Comparison of ENCODE assay signal across 34 cellular contexts in genomic region chr17:15026088-15026487, GRCh38.
A peak's percentile ranks its signal among the peaks of the same experiment; 100 is the strongest.
DNase-seq lines count a peak whose midpoint lies in the region; ATAC-seq, FAIRE-seq and TF ChIP-seq lines count a peak whose summit lies in the region.
"Had no signal": no experiment of that assay in that cellular context is flagged by ENCODE, and none has a peak within 500 bp of the region (broad histone marks: within the 10 kb centered on the region; RNA-seq: fewer than 3 reads in every experiment).

No MANE protein-coding gene starts in this region.

- no peak overlapping the region for H4K8ac ChIP-seq in IMR-90 (ENCODE audit: low read depth in 2 of 2, low read length in 2 of 2)

- TF ChIP-seq EP300 in HepG2 (IDR thresholded peaks at IDR 0.05; ENCODE audit: low read depth in 2 of 2, low read length in 2 of 2) (no peak), HepG2 (CRISPR knock-in tag; IDR thresholded peaks at IDR 0.05; ENCODE audit: borderline replicate concordance) (no peak), A549 (IDR thresholded peaks at IDR 0.05) (no peak), K562 (IDR thresholded peaks at IDR 0.05; ENCODE audit: low read length) (no peak)

- H3K9ac ChIP-seq in HepG2 (ENCODE audit: insufficient read depth, low read depth, low read length): no peak overlapping the region
- H3K9ac ChIP-seq in IMR-90 (ENCODE audit: low read depth, low read length): no peak overlapping the region
- no peak overlapping the region for H3K9ac ChIP-seq in K562 (ENCODE audit: insufficient read depth in 1 of 2, low read depth in 2 of 2, low read length in 2 of 2)
- H3K9ac ChIP-seq: BLaER1; BLaER1 treated with 17β-estradiol and CSF1 and Interleukin-3, amounts not matched to agents 10 nM and 100 nM had no signal

- TF ChIP-seq POLR2A in HepG2 (IDR thresholded peaks at IDR 0.05; ENCODE audit: insufficient read depth in 1 of 2, low read depth in 2 of 2, low read length in 2 of 2): no peak
- no peak for TF ChIP-seq POLR2A in right lobe of liver (IDR thresholded peaks at IDR 0.05)
- TF ChIP-seq POLR2A in A549 (IDR thresholded peaks at IDR 0.05; ENCODE audit: low read length): no peak
- no peak for TF ChIP-seq POLR2A in IMR-90 (IDR thresholded peaks at IDR 0.05; ENCODE audit: low read depth, low read length)
- TF ChIP-seq POLR2A in K562 (conservative IDR thresholded peaks at IDR 0.05): no peak

- H2AK9ac ChIP-seq in IMR-90 (replicated peaks; ENCODE audit: low read depth, low read length, poor library complexity): no peak overlapping the region

- in situ Hi-C loops in HepG2 (cut with HindIII; ENCODE audit: extremely low pct_ligation_motif_present, low pct_unique_long_range_greater_than_20kb): no loop called here
- in situ Hi-C loops in IMR-90 (cut with MboI; ENCODE audit: low sequenced_read_pairs): no loop called here
- in situ Hi-C loops in K562 (cut with MboI): no loop called here

- H2AFZ ChIP-seq in HepG2 (ENCODE audit: low read length): no peak overlapping the region
- H2AFZ ChIP-seq in IMR-90 (replicated peaks; ENCODE audit: low read length, poor library complexity): no peak overlapping the region
- H2AFZ ChIP-seq in K562 (ENCODE audit: low read depth, low read length): no peak overlapping the region

- CTCF ChIA-PET in HepG2 (lab: Yijun Ruan, JAX; ENCODE audit: low intra/inter-chr PET ratio, low total read pairs): no interaction called here
- CTCF ChIA-PET in A549 (lab: Yijun Ruan, JAX): no interaction called here
- CTCF ChIA-PET in IMR-90 (lab: Yijun Ruan, JAX): no interaction called here
- CTCF ChIA-PET in K562 (lab: Yijun Ruan, JAX; ENCODE audit: low intra/inter-chr PET ratio): no interaction called here

- H3K56ac ChIP-seq in IMR-90 (ENCODE audit: extremely low read depth, insufficient read depth, low read length): no peak overlapping the region

- DNase-seq in HepG2 (ENCODE audit: low spot score): no peak
- no peak for DNase-seq in right lobe of liver
- no peak for DNase-seq in A549 (ENCODE audit: low read depth in 1 of 2, low spot score in 1 of 2)
- no peak for DNase-seq in IMR-90
- DNase-seq in K562 (ENCODE audit: extremely low read depth in 1 of 4, low spot score in 3 of 4): no peak
- no peak for DNase-seq in RCC 7860 (ENCODE audit: low spot score)
- DNase-seq in heart right ventricle: no peak
- DNase-seq: 8988T; ACHN; AML-193; BE2C; C1 segment of cervical spinal cord; Caco-2; Calu3; CD4-positive, alpha-beta memory T cell; CD4-positive, alpha-beta T cell; CD4-positive, CD25-positive, alpha-beta regulatory T cell; CD8-positive, alpha-beta memory T cell; CD8-positive, alpha-beta T cell; COR-L47; DMS 273 treated with DMSO at 0.1 percent for 48 hours; DMS153; DMS53; DMS79; DMS79 treated with DMSO at 0.1 percent for 48 hours; DND-41; EL had no signal

- TF ChIP-seq RAD21 in HepG2 (CRISPR knock-in tag; IDR thresholded peaks at IDR 0.05) (no peak), A549 (conservative IDR thresholded peaks at IDR 0.05 in 1 of 2, IDR thresholded peaks at IDR 0.05 in 1 of 2) (no peak), IMR-90 (IDR thresholded peaks at IDR 0.05; ENCODE audit: low read length) (no peak), K562 (CRISPR knock-in tag; conservative IDR thresholded peaks at IDR 0.05 in 1 of 2, IDR thresholded peaks at IDR 0.05 in 1 of 2) (no peak)

- intact Hi-C loops in HepG2 (cut with micrococcal nuclease; ENCODE audit: unreplicated experiment): no loop called here
- intact Hi-C loops in right lobe of liver (cut with DNase I): no loop called here
- intact Hi-C loops in IMR-90 (cut with micrococcal nuclease): no loop called here
- intact Hi-C loops in K562 (cut with micrococcal nuclease): no loop called here
- intact Hi-C loops in heart right ventricle (cut with DNase I): no loop called here

- H3K36me3 ChIP-seq in HepG2 (replicated peaks in 1 of 2; ENCODE audit: control insufficient read depth in 1 of 2, insufficient read depth in 2 of 2, low read length in 2 of 2): no peaks in the 10 kb centered on the region
- no peaks in the 10 kb centered on the region for H3K36me3 ChIP-seq in right lobe of liver
- no peaks in the 10 kb centered on the region for H3K36me3 ChIP-seq in IMR-90 (ENCODE audit: control insufficient read depth, insufficient read depth, low read length)
- H3K36me3 ChIP-seq in K562 (ENCODE audit: control insufficient read depth, insufficient read depth, low read length): no peaks in the 10 kb centered on the region
- no peaks in the 10 kb centered on the region for H3K36me3 ChIP-seq in heart right ventricle
- H3K36me3 ChIP-seq: BE2C; BLaER1; BLaER1 treated with 17β-estradiol and CSF1 and Interleukin-3, amounts not matched to agents 10 nM and 100 nM had no signal

- H3K9me3 ChIP-seq in HepG2 (ENCODE audit: low read length) (no peaks in the 10 kb centered on the region), right lobe of liver (no peaks in the 10 kb centered on the region), A549 (no peaks in the 10 kb centered on the region), IMR-90 (ENCODE audit: control insufficient read depth, insufficient read depth, low read length) (no peaks in the 10 kb centered on the region), K562 (replicated peaks; ENCODE audit: control insufficient read depth, insufficient read depth, low read depth, low read length) (no peaks in the 10 kb centered on the region), heart right ventricle (peaks cover 0 to 8% (median 0%) of the 10 kb centered on the region in 11 donors)
- H3K9me3 ChIP-seq: BE2C, Caco-2 had no signal

- no peak overlapping the region for H2AK5ac ChIP-seq in IMR-90 (ENCODE audit: low read depth, low read length)

- H3K79me1 ChIP-seq in IMR-90 (ENCODE audit: low read depth in 1 of 2, low read length in 2 of 2): no peaks in the 10 kb centered on the region

- no peak overlapping the region for H2BK120ac ChIP-seq in IMR-90 (ENCODE audit: low read depth, low read length)

- H3K79me2 ChIP-seq in HepG2 (ENCODE audit: insufficient read depth, low read length) (no peaks in the 10 kb centered on the region), K562 (ENCODE audit: control insufficient read depth, insufficient read depth, low read length) (no peaks in the 10 kb centered on the region)

- H3K27me3 ChIP-seq in HepG2 (ENCODE audit: control insufficient read depth in 1 of 2, insufficient read depth in 2 of 2, low read length in 2 of 2) (peaks cover 0 to 4% of the 10 kb centered on the region in 2 experiments; a peak in 2 of 5 replicates), right lobe of liver (no peaks in the 10 kb centered on the region), IMR-90 (ENCODE audit: control insufficient read depth, insufficient read depth, low read length) (peaks cover 2% of the 10 kb centered on the region; the same call in 1 of the 2 replicates), K562 (ENCODE audit: control insufficient read depth in 2 of 2, insufficient read depth in 2 of 2, low read length in 2 of 2) (no peaks in the 10 kb centered on the region), heart right ventricle (no peaks in the 10 kb centered on the region)
- H3K27me3 ChIP-seq: BE2C; BLaER1; BLaER1 treated with 17β-estradiol and CSF1 and Interleukin-3, amounts not matched to agents 10 nM and 100 nM had no signal

- TF ChIP-seq CTCF in HepG2 (CRISPR knock-in tag; IDR thresholded peaks at IDR 0.05) (no peak), right lobe of liver (IDR thresholded peaks at IDR 0.05) (no peak), A549 (IDR thresholded peaks at IDR 0.05) (no peak), IMR-90 (conservative IDR thresholded peaks at IDR 0.05; ENCODE audit: low read depth, low read length) (no peak), K562 (IDR thresholded peaks at IDR 0.05 in 2 of 3, conservative IDR thresholded peaks at IDR 0.05 in 1 of 3; ENCODE audit: insufficient read depth in 2 of 3, low read depth in 1 of 3, low read length in 3 of 3) (no peak), heart right ventricle (IDR thresholded peaks at IDR 0.05) (no peak)

- no peak overlapping the region for H3K18ac ChIP-seq in IMR-90 (ENCODE audit: low read depth, low read length)

- dilution Hi-C loops in IMR-90 (cut with HindIII; ENCODE audit: low sequenced_read_pairs, unreplicated experiment): no loop called here

- H3K4me1 ChIP-seq in HepG2 (ENCODE audit: insufficient read depth, low read length): no peaks in the 10 kb centered on the region
- H3K4me1 ChIP-seq in right lobe of liver: no peaks in the 10 kb centered on the region
- H3K4me1 ChIP-seq in A549: no peaks in the 10 kb centered on the region
- H3K4me1 ChIP-seq in IMR-90 (ENCODE audit: control insufficient read depth, insufficient read depth, low read length): no peaks in the 10 kb centered on the region
- no peaks in the 10 kb centered on the region for H3K4me1 ChIP-seq in K562 (replicated peaks in 1 of 2; ENCODE audit: control insufficient read depth in 2 of 2, insufficient read depth in 2 of 2, low read length in 2 of 2)
- no peaks in the 10 kb centered on the region for H3K4me1 ChIP-seq in heart right ventricle
- H3K4me1 ChIP-seq: BE2C, Caco-2 had no signal

- no peak overlapping the region for H3K4ac ChIP-seq in IMR-90 (ENCODE audit: low read depth, low read length)

- no peak overlapping the region for H3K27ac ChIP-seq in HepG2 (ENCODE audit: extremely low read length, insufficient read depth, low read length)
- H3K27ac ChIP-seq in right lobe of liver: no peak overlapping the region
- no peak overlapping the region for H3K27ac ChIP-seq in A549
- H3K27ac ChIP-seq in IMR-90 (ENCODE audit: insufficient read depth, low read length): no peak overlapping the region
- H3K27ac ChIP-seq in K562 (ENCODE audit: extremely low read depth, low read depth, low read length): no peak overlapping the region
- H3K27ac ChIP-seq in heart right ventricle: no peak overlapping the region
- H3K27ac ChIP-seq: 22Rv1; BLaER1; BLaER1 treated with 17β-estradiol and CSF1 and Interleukin-3, amounts not matched to agents 10 nM and 100 nM; C4-2B had no signal

- no peak overlapping the region for H4K5ac ChIP-seq in IMR-90 (ENCODE audit: low read depth, low read length)

- no peak overlapping the region for H2BK15ac ChIP-seq in IMR-90 (ENCODE audit: low read depth, low read length)

- H3K9me1 ChIP-seq in IMR-90 (ENCODE audit: insufficient read depth, low read length): no peaks in the 10 kb centered on the region
- no peaks in the 10 kb centered on the region for H3K9me1 ChIP-seq in K562 (ENCODE audit: control insufficient read depth, insufficient read depth, low read length)

- no peak overlapping the region for H3K23ac ChIP-seq in IMR-90 (ENCODE audit: low read depth, low read length)

- H4K20me1 ChIP-seq in HepG2 (ENCODE audit: insufficient read depth, low read length): no peaks in the 10 kb centered on the region
- H4K20me1 ChIP-seq in IMR-90 (ENCODE audit: insufficient read depth, low read length): no peaks in the 10 kb centered on the region
- H4K20me1 ChIP-seq in K562 (replicated peaks; ENCODE audit: control insufficient read depth, insufficient read depth, low read length): no peaks in the 10 kb centered on the region
- H4K20me1 ChIP-seq: BLaER1; BLaER1 treated with 17β-estradiol and CSF1 and Interleukin-3, amounts not matched to agents 10 nM and 100 nM had no signal

- FAIRE-seq in HepG2 (lab: Jason Lieb, UNC): no peak
- FAIRE-seq in A549 (lab: Jason Lieb, UNC): peak; percentile 28
- FAIRE-seq in K562 (lab: Jason Lieb, UNC): no peak
- FAIRE-seq in RCC 7860 (lab: Jason Lieb, UNC): no peak
- FAIRE-seq: A204.1, D721Med had no signal

- ATAC-seq in HepG2: no peak
- ATAC-seq in right lobe of liver: no peak
- no peak for ATAC-seq in A549
- no peak for ATAC-seq in IMR-90 (ENCODE audit: low read depth)
- no peak for ATAC-seq in K562
- no peak for ATAC-seq in heart right ventricle
- no peak for ATAC-seq in HG02938 (IDR thresholded peaks at IDR 0.05; ENCODE audit: unreplicated experiment)
- ATAC-seq: CD8-positive, alpha-beta T cell had no signal

- POLR2A ChIA-PET in HepG2 (lab: Yijun Ruan, JAX): no interaction called here
- POLR2A ChIA-PET in A549 (lab: Yijun Ruan, JAX): no interaction called here
- POLR2A ChIA-PET in IMR-90 (lab: Charles Lee; ENCODE audit: unreplicated experiment): no interaction called here
- POLR2A ChIA-PET in K562 (lab: Yijun Ruan, JAX): no interaction called here

- H3K4me2 ChIP-seq in HepG2 (ENCODE audit: low read depth, low read length) (no peak overlapping the region), A549 (no peak overlapping the region), IMR-90 (ENCODE audit: low read depth, low read length) (no peak overlapping the region), K562 (ENCODE audit: insufficient read depth, low read length) (no peak overlapping the region)
- H3K4me2 ChIP-seq: BLaER1 had no signal

- H2BK5ac ChIP-seq in IMR-90 (ENCODE audit: low read depth, low read length, poor library complexity, severe bottlenecking): no peak overlapping the region

- WGBS in HepG2 (ENCODE audit: low lambda C conversion rate): 18% methylated on average over 2 of the region's 2 CpGs
- 39% methylated on average over 2 of the region's 2 CpGs for WGBS in right lobe of liver (ENCODE audit: insufficient coverage, low coverage, low lambda C conversion rate, missing lambda C conversion rate)
- 50% methylated on average over 2 of the region's 2 CpGs for WGBS in A549 (ENCODE audit: missing lambda C conversion rate)
- no CpG with 5 or more reads among the region's 2 CpGs for WGBS in IMR-90 (ENCODE audit: extremely low coverage in 2 of 2, insufficient read length in 1 of 2), 2 experiments
- 33% methylated on average over 2 of the region's 2 CpGs for WGBS in K562 (ENCODE audit: insufficient coverage, low coverage, missing lambda C conversion rate)
- 80 to 84% methylated on average over 2 of the region's 2 CpGs for WGBS in heart right ventricle, 2 donors

- BruUV-seq in HepG2 (replicated peaks; lab: Mats Ljungman, UMichigan) (no TSS peak), IMR-90 (replicated peaks; lab: Mats Ljungman, UMichigan) (no TSS peak), K562 (replicated peaks; lab: Mats Ljungman, UMichigan) (no TSS peak)

- H3K4me3 ChIP-seq in HepG2 (replicated peaks in 1 of 3; ENCODE audit: insufficient read depth in 1 of 3, low read depth in 2 of 3, low read length in 3 of 3): no peak overlapping the region
- H3K4me3 ChIP-seq in right lobe of liver: no peak overlapping the region
- H3K4me3 ChIP-seq in A549: no peak overlapping the region
- no peak overlapping the region for H3K4me3 ChIP-seq in IMR-90 (ENCODE audit: insufficient read depth, low read depth, low read length)
- no peak overlapping the region for H3K4me3 ChIP-seq in K562
- H3K4me3 ChIP-seq in heart right ventricle: no peak overlapping the region
- H3K4me3 ChIP-seq: BLaER1; BLaER1 treated with 17β-estradiol and CSF1 and Interleukin-3, amounts not matched to agents 10 nM and 100 nM had no signal

- no peak overlapping the region for H4K91ac ChIP-seq in IMR-90 (ENCODE audit: insufficient read depth, low read depth, low read length)

- H3K14ac ChIP-seq in IMR-90 (replicated peaks; ENCODE audit: low read depth, low read length): no peak overlapping the region

- H2BK20ac ChIP-seq in IMR-90 (ENCODE audit: low read depth, low read length): no peak overlapping the region

Comparison
In these comparisons a context has a peak if more than half of its experiments do, and no peak if none do; other contexts are left out.
1. Of the 241 proteins assayed by ChIP-seq in both HepG2 and K562: peak only in HepG2: MAFF and MAFK; only in K562: MAFG; in both: none; in neither: 238.